In the genomic region with DNA sequence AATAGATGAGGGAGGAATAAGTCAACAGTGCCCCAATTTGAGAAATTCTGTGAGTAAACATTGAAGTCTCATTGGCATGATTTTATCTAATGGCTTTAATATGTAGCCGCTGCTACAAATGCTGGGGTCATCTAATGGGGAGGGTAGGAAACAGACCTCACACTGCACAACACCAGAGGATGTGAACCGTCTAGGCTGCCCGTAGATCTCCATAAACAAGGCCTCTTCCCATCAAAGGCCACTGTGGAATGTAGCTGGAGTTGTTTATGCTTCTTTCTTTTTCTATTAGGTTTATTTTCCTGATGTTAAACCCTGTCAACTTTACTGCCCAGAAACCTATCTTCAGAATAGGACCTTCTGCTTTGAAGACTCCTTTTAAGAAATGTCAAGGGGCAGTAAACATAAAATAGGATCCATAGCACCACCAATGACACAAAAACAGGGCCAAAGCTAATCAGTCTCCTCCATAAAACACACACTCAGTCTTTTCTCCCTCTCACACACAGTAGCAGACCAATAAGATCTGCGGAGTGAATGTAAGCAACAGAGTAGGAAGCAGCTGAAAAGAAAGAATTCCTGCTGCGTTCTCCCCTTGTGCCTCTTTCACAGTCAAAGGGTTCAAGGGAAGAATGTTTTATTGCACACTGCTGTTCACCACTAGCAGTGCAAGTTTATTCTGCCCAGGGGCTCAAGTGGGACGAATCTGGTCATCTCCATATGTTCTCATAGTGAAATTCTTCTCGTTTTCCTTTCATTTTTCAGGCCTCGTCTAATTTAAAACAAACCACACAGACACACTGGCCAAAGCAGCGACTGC, we compare ENCODE assay signal across 1 cellular context.
TF ChIP-seq lines count a peak whose summit lies in the region.

No MANE protein-coding gene starts in this region.

TF ChIP-seq in SK-N-SH treated with all-trans-retinoic acid at 6 μM for 48 hours, 23 proteins besides CTCF, POLR2A, EP300 and RAD21 (continued from another document):
- TF ChIP-seq, protein P1, sequence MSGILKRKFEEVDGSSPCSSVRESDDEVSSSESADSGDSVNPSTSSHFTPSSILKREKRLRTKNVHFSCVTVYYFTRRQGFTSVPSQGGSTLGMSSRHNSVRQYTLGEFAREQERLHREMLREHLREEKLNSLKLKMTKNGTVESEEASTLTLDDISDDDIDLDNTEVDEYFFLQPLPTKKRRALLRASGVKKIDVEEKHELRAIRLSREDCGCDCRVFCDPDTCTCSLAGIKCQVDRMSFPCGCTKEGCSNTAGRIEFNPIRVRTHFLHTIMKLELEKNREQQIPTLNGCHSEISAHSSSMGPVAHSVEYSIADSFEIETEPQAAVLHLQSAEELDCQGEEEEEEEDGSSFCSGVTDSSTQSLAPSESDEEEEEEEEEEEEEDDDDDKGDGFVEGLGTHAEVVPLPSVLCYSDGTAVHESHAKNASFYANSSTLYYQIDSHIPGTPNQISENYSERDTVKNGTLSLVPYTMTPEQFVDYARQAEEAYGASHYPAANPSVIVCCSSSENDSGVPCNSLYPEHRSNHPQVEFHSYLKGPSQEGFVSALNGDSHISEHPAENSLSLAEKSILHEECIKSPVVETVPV (CRISPR knock-in tag; IDR thresholded peaks at IDR 0.05) = no peak
- TF ChIP-seq ZC3H10 (CRISPR knock-in tag; IDR thresholded peaks at IDR 0.05) (no peak), ZFP3 (CRISPR knock-in tag; IDR thresholded peaks at IDR 0.05) (no peak), ZNF70 (CRISPR knock-in tag; IDR thresholded peaks at IDR 0.05) (no peak), ISL1 (CRISPR knock-in tag; IDR thresholded peaks at IDR 0.05) (no peak), CSDC2 (CRISPR knock-in tag; IDR thresholded peaks at IDR 0.05) (no peak), PPARA (CRISPR knock-in tag; IDR thresholded peaks at IDR 0.05; ENCODE audit: borderline replicate concordance) (no peak), ESRRG (CRISPR knock-in tag; IDR thresholded peaks at IDR 0.05) (no peak), BACH2 (CRISPR knock-in tag; IDR thresholded peaks at IDR 0.05; ENCODE audit: borderline replicate concordance) (no peak)
- TF ChIP-seq, protein P2, sequence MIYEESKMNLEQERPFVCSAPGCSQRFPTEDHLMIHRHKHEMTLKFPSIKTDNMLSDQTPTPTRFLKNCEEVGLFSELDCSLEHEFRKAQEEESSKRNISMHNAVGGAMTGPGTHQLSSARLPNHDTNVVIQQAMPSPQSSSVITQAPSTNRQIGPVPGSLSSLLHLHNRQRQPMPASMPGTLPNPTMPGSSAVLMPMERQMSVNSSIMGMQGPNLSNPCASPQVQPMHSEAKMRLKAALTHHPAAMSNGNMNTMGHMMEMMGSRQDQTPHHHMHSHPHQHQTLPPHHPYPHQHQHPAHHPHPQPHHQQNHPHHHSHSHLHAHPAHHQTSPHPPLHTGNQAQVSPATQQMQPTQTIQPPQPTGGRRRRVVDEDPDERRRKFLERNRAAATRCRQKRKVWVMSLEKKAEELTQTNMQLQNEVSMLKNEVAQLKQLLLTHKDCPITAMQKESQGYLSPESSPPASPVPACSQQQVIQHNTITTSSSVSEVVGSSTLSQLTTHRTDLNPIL (CRISPR knock-in tag; IDR thresholded peaks at IDR 0.05; ENCODE audit: low read depth) = no peak
- TF ChIP-seq, protein P3, sequence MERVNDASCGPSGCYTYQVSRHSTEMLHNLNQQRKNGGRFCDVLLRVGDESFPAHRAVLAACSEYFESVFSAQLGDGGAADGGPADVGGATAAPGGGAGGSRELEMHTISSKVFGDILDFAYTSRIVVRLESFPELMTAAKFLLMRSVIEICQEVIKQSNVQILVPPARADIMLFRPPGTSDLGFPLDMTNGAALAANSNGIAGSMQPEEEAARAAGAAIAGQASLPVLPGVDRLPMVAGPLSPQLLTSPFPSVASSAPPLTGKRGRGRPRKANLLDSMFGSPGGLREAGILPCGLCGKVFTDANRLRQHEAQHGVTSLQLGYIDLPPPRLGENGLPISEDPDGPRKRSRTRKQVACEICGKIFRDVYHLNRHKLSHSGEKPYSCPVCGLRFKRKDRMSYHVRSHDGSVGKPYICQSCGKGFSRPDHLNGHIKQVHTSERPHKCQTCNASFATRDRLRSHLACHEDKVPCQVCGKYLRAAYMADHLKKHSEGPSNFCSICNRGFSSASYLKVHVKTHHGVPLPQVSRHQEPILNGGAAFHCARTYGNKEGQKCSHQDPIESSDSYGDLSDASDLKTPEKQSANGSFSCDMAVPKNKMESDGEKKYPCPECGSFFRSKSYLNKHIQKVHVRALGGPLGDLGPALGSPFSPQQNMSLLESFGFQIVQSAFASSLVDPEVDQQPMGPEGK (CRISPR knock-in tag; IDR thresholded peaks at IDR 0.05; ENCODE audit: borderline replicate concordance) = no peak
